23 cellular contexts compared by ENCODE assay signal in the genomic region with DNA sequence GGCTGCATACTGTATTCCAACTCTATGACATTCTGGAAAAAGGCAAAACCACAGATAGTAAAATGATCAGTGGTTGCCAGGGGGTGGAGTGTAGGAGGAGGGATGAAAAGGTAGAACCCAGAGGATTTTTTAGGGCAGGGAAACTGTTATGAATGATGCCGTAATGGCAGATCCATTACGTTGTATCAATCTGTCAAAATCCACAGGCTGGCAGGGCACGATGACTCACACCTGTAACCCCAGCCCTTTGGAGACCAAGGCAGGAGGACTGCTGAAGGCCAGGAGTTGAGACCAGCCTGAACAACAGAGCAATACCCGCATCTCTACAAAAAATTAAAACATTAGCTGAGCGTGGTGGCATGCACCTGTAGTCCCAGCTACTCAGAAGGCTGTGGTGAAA.
DNase-seq lines count a peak whose midpoint lies in the region; ATAC-seq and TF ChIP-seq lines count a peak whose summit lies in the region.
"Had no signal": no experiment of that assay in that cellular context is flagged by ENCODE, and none has a peak within 500 bp of the region (broad histone marks: within the 10 kb centered on the region; RNA-seq: fewer than 3 reads in every experiment).

No MANE protein-coding gene starts in this region.

- H3K4me3 Mint-ChIP-seq in stimulated activated naive B cell treated with anti-CD40 and anti-IgM and Interleukin-4, amounts not matched to agents 10 μg/mL and 1 μg/mL and 100 μg/mL, for 72 hours: no peak overlapping the region
- H3K4me3 Mint-ChIP-seq: CD14-positive monocyte; CD4-positive, alpha-beta memory T cell; CD4-positive, CD25-positive, alpha-beta regulatory T cell; CD8-positive, alpha-beta memory T cell had no signal

- intact Hi-C loops in Panc1 (cut with micrococcal nuclease; ENCODE audit: unreplicated experiment): no loop called here

- H3K27ac Mint-ChIP-seq in stimulated activated naive B cell treated with anti-CD40 and anti-IgM and Interleukin-4, amounts not matched to agents 10 μg/mL and 1 μg/mL and 100 μg/mL, for 72 hours: no peak overlapping the region
- H3K27ac Mint-ChIP-seq: CD14-positive monocyte had no signal

- in situ Hi-C loops in Panc1 (cut with HindIII; ENCODE audit: low pct_unique_long_range_greater_than_20kb, low sequenced_read_pairs): no loop called here

- 0 out of 2 replicates have a peak, but pooled peaks have one; percentile 26 for ATAC-seq in Panc1
- no peak for ATAC-seq in stimulated activated naive B cell treated with anti-CD40 and anti-IgM and Interleukin-4, amounts not matched to agents 10 μg/mL and 1 μg/mL and 100 μg/mL, for 72 hours (replicated peaks)
- ATAC-seq: GM12878 had no signal

- peaks cover 0 to 7% of the 10 kb centered on the region in 2 donors for H3K27me3 Mint-ChIP-seq in stimulated activated naive B cell treated with anti-CD40 and anti-IgM and Interleukin-4, amounts not matched to agents 10 μg/mL and 1 μg/mL and 100 μg/mL, for 72 hours

- POLR2A ChIA-PET in Panc1 (lab: Charles Lee): no interaction called here

- H3K4me1 Mint-ChIP-seq in stimulated activated naive B cell treated with anti-CD40 and anti-IgM and Interleukin-4, amounts not matched to agents 10 μg/mL and 1 μg/mL and 100 μg/mL, for 72 hours: no peaks in the 10 kb centered on the region
- H3K4me1 Mint-ChIP-seq: CD4-positive, alpha-beta memory T cell; CD4-positive, CD25-positive, alpha-beta regulatory T cell; CD8-positive, alpha-beta memory T cell had no signal

- H3K27me3 ChIP-seq in Panc1 (ENCODE audit: control insufficient read depth, insufficient read depth, low read length): no peaks in the 10 kb centered on the region
- H3K27me3 ChIP-seq: BE2C, BLaER1 had no signal

- no TSS peak for BruUV-seq in Panc1 (replicated peaks; lab: Mats Ljungman, UMichigan)

- CTCF ChIA-PET in Panc1 (lab: Charles Lee): no interaction called here

- DNase-seq in NCI-H2171 treated with DMSO at 0.1 percent for 48 hours (lab: John Stamatoyannopoulos, UW) (peak; percentile 41), NCI-H2171 (lab: John Stamatoyannopoulos, UW) (no peak), M059J (ENCODE audit: low read depth) (peak; percentile 12), Panc1 (ENCODE audit: low read depth, low spot score) (no peak)
- no peak for DNase-seq in stimulated activated naive B cell treated with anti-CD40 and anti-IgM and Interleukin-4, amounts not matched to agents 10 μg/mL and 1 μg/mL and 100 μg/mL, for 72 hours
- no peak for DNase-seq in activated effector memory CD4-positive, alpha-beta T cell treated with Interleukin-2 at 50 U/mL for 16 hours
- DNase-seq: 8988T; ACHN; BE2C; C1 segment of cervical spinal cord; CD4-positive, alpha-beta memory T cell; CD4-positive, CD25-positive, alpha-beta regulatory T cell; CD8-positive, alpha-beta memory T cell; COR-L47; DMS153; DMS53; DMS79; DND-41; EL; GDM1 had no signal

- H3K9me3 Mint-ChIP-seq in stimulated activated naive B cell treated with anti-CD40 and anti-IgM and Interleukin-4, amounts not matched to agents 10 μg/mL and 1 μg/mL and 100 μg/mL, for 72 hours: peaks cover 7 to 25% of the 10 kb centered on the region in 2 donors

- H3K36me3 ChIP-seq in Panc1 (ENCODE audit: control insufficient read depth, insufficient read depth, low read length): no peaks in the 10 kb centered on the region
- H3K36me3 ChIP-seq: BE2C had no signal

- H3K4me3 ChIP-seq in Panc1 (ENCODE audit: low read depth in 2 of 2, low read length in 2 of 2): no peak overlapping the region
- H3K4me3 ChIP-seq: BLaER1, GM12878 had no signal

- no peak overlapping the region for H3K27ac ChIP-seq in Panc1 (ENCODE audit: low read length)
- H3K27ac ChIP-seq: BLaER1 had no signal

- H3K36me3 Mint-ChIP-seq in stimulated activated naive B cell treated with anti-CD40 and anti-IgM and Interleukin-4, amounts not matched to agents 10 μg/mL and 1 μg/mL and 100 μg/mL, for 72 hours: peaks cover 14 to 21% of the 10 kb centered on the region in 2 donors

- H3K9me3 ChIP-seq in Panc1 (ENCODE audit: control insufficient read depth, insufficient read depth, low read depth, low read length): no peaks in the 10 kb centered on the region; the same call in 1 of the 2 replicates

- TF ChIP-seq CTCF in Panc1 (IDR thresholded peaks at IDR 0.05): no peak

- H3K4me1 ChIP-seq in Panc1 (ENCODE audit: control insufficient read depth, insufficient read depth, low read length): no peaks in the 10 kb centered on the region
- H3K4me1 ChIP-seq: BE2C had no signal

Comparison
In these comparisons a context has a peak if more than half of its experiments do, and no peak if none do; other contexts are left out.
1. DNase-seq: peak in NCI-H2171 treated with DMSO at 0.1 percent for 48 hours (single experiment) and M059J (single experiment); none in NCI-H2171 (single experiment), Panc1 (single experiment), stimulated activated naive B cell treated with anti-CD40 and anti-IgM and Interleukin-4, amounts not matched to agents 10 μg/mL and 1 μg/mL and 100 μg/mL, for 72 hours (single experiment) and activated effector memory CD4-positive, alpha-beta T cell treated with Interleukin-2 at 50 U/mL for 16 hours (single experiment).